Comparison of ENCODE assay signal across 10 cellular contexts in genomic region chr13:48223016-48223385, GRCh38. TPM values are rescaled to one million over a fixed set of nuclear protein-coding genes. Genes with fewer than 3 reads are reported as not detected.
DNase-seq lines count a peak whose midpoint lies in the region; ATAC-seq, FAIRE-seq and TF ChIP-seq lines count a peak whose summit lies in the region.
"Had no signal": no experiment of that assay in that cellular context is flagged by ENCODE, and none has a peak within 500 bp of the region (broad histone marks: within the 10 kb centered on the region; RNA-seq: fewer than 3 reads in every experiment).

No MANE protein-coding gene starts in this region.

- H3K9me3 ChIP-seq in kidney (ENCODE audit: control insufficient read depth in 1 of 2, low read length in 2 of 2), result no peaks in the 10 kb centered on the region

- no peaks in the 10 kb centered on the region for H3K9me3 Mint-ChIP-seq in stimulated activated naive CD8-positive, alpha-beta T cell treated with anti-CD3 and anti-CD28 coated beads, Interleukin-15, amount 100 ng/mL, for 72 hours

- peak; percentile 9 for DNase-seq in NOMO-1 treated with DMSO at 0.1 percent for 48 hours (lab: John Stamatoyannopoulos, UW; ENCODE audit: unreplicated experiment)
- DNase-seq in NOMO-1 treated with dmso at 0.1 percent for 144 hours (lab: John Stamatoyannopoulos, UW; ENCODE audit: unreplicated experiment), result no peak
- no peak for DNase-seq in kidney
- DNase-seq in stimulated activated naive CD8-positive, alpha-beta T cell treated with anti-CD3 and anti-CD28 coated beads, Interleukin-15, amount 100 ng/mL, for 72 hours, result no peak
- no peak for DNase-seq in NCI-H2029 treated with DMSO at 0.1 percent for 48 hours (lab: John Stamatoyannopoulos, UW)
- DNase-seq: activated CD4-positive, CD25-positive, alpha-beta regulatory T cell treated with anti-CD3 and anti-CD28 coated beads, Interleukin-2, amount 50 U/mL, for 72 hours had no signal

- H3K4me1 ChIP-seq in kidney (ENCODE audit: control insufficient read depth in 1 of 2, insufficient read depth in 1 of 2, low read depth in 1 of 2, low read length in 2 of 2), result peaks cover 4 to 12% of the 10 kb centered on the region in 2 donors

- peak overlapping the region; percentile 1 to 45 for H3K9ac ChIP-seq in kidney (ENCODE audit: low read length in 2 of 2)

- H3K4me3 Mint-ChIP-seq in stimulated activated naive CD8-positive, alpha-beta T cell treated with anti-CD3 and anti-CD28 coated beads, Interleukin-15, amount 100 ng/mL, for 72 hours, result peak overlapping the region; percentile 81 to 87

- no peak for ATAC-seq in stimulated activated naive CD8-positive, alpha-beta T cell treated with anti-CD3 and anti-CD28 coated beads, Interleukin-15, amount 100 ng/mL, for 72 hours
- ATAC-seq in HG03280 (IDR thresholded peaks at IDR 0.05; ENCODE audit: unreplicated experiment) (no peak), HG03432 (IDR thresholded peaks at IDR 0.05; ENCODE audit: unreplicated experiment) (no peak)

- H3K36me3 ChIP-seq in kidney (ENCODE audit: control insufficient read depth in 1 of 2, insufficient read depth in 2 of 2, low read length in 2 of 2), result no peaks in the 10 kb centered on the region

- peaks cover 51% of the 10 kb centered on the region for H3K4me1 Mint-ChIP-seq in stimulated activated naive CD8-positive, alpha-beta T cell treated with anti-CD3 and anti-CD28 coated beads, Interleukin-15, amount 100 ng/mL, for 72 hours

- H3K27ac ChIP-seq in kidney (ENCODE audit: low read depth in 2 of 2, low read length in 2 of 2), result peak overlapping the region; percentile 22 to 49
- H3K27ac ChIP-seq: 22Rv1 had no signal

- H3K27ac Mint-ChIP-seq in stimulated activated naive CD8-positive, alpha-beta T cell treated with anti-CD3 and anti-CD28 coated beads, Interleukin-15, amount 100 ng/mL, for 72 hours, result no peak overlapping the region

- FAIRE-seq in kidney (lab: Jason Lieb, UNC), result no peak

- TF ChIP-seq CTCF in WI38 (IDR thresholded peaks at IDR 0.05; ENCODE audit: low read depth, low read length) (no peak), kidney (IDR thresholded peaks at IDR 0.05; ENCODE audit: borderline replicate concordance, extremely low read depth, insufficient read depth) (no peak)

- H3K4me3 ChIP-seq in WI38 (ENCODE audit: low read depth, low read length) (peak overlapping the region; percentile 64), kidney (ENCODE audit: low read length in 2 of 2) (peak overlapping the region; percentile 47 to 60)

- intact Hi-C loops in kidney (cut with DNase I), result no loop called here

- no peaks in the 10 kb centered on the region for H3K27me3 Mint-ChIP-seq in stimulated activated naive CD8-positive, alpha-beta T cell treated with anti-CD3 and anti-CD28 coated beads, Interleukin-15, amount 100 ng/mL, for 72 hours

RNA-seq across cellular contexts. Expression of gene ITM2B, which starts 10.0 kb away (rescaled TPM):
- total RNA-seq in kidney, result 1,431 TPM
- 2,443 TPM for polyA plus RNA-seq in kidney (ENCODE audit: insufficient read depth, low read depth, low replicate concordance)
